11 cellular contexts compared by ENCODE assay signal in the genomic region with DNA sequence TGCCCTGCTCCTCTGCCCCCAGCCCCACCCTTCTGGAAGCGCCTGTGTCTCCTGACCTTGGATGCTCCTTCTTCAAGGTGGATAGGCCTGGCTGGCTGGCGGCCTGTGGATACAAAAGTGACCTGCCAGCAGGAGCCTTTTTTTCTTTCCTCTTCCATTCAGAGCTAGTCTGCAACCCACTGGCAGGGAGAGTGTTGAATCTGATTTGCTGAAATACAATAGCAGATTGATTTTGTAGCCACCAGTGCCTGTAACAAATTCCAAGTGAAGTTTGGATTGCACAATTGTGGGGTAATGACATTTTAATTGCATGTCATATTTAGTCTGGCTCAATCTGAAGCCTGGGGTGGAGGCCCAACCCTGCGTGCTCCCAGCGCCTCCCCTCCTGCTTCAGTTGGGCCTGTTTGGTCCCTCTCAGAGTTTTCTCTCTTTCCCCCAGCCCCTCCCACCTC.
DNase-seq lines count a peak whose midpoint lies in the region; ATAC-seq and TF ChIP-seq lines count a peak whose summit lies in the region.
"Had no signal": no experiment of that assay in that cellular context is flagged by ENCODE, and none has a peak within 500 bp of the region (broad histone marks: within the 10 kb centered on the region; RNA-seq: fewer than 3 reads in every experiment).

No MANE protein-coding gene starts in this region.

- peak overlapping the region; percentile 62 for H3K4me3 Mint-ChIP-seq in neural progenitor cell
- H3K4me3 Mint-ChIP-seq: activated CD8-positive, alpha-beta T cell treated with anti-CD3 and anti-CD28 coated beads for 36 hours had no signal

- H3K27ac ChIP-seq in fibroblast of lung (ENCODE audit: insufficient read depth, low read length) (no peak overlapping the region), neural progenitor cell (no peak overlapping the region)

- H3K9me3 Mint-ChIP-seq in neural progenitor cell = no peaks in the 10 kb centered on the region
- H3K9me3 Mint-ChIP-seq: activated CD8-positive, alpha-beta T cell treated with anti-CD3 and anti-CD28 coated beads for 36 hours had no signal

- H3K4me1 ChIP-seq in fibroblast of lung (ENCODE audit: control insufficient read depth, extremely low read depth, insufficient read depth, low read length) = peaks cover 3% of the 10 kb centered on the region
- peaks cover 16% of the 10 kb centered on the region for H3K4me1 ChIP-seq in neural progenitor cell

- peaks cover 92% of the 10 kb centered on the region for H3K4me1 Mint-ChIP-seq in neural progenitor cell

- H3K79me2 ChIP-seq in fibroblast of lung (ENCODE audit: control insufficient read depth, insufficient read depth, low read length) = no peaks in the 10 kb centered on the region
- H3K79me2 ChIP-seq in neural progenitor cell (ENCODE audit: low read depth) = no peaks in the 10 kb centered on the region

- H3K4me3 ChIP-seq in fibroblast of lung (replicated peaks in 1 of 4; ENCODE audit: control extremely low read depth in 1 of 4, insufficient read depth in 1 of 4, low read depth in 3 of 4, low read length in 4 of 4) (no peak overlapping the region), neural progenitor cell (no peak overlapping the region)

- H3K4me2 ChIP-seq in fibroblast of lung (ENCODE audit: extremely low read depth, insufficient read depth, low read length) (no peak overlapping the region), neural progenitor cell (no peak overlapping the region)

- no peak overlapping the region for H3K27ac Mint-ChIP-seq in neural progenitor cell
- H3K27ac Mint-ChIP-seq: activated CD8-positive, alpha-beta T cell treated with anti-CD3 and anti-CD28 coated beads for 36 hours had no signal

- H3K36me3 ChIP-seq in fibroblast of lung (ENCODE audit: control insufficient read depth, insufficient read depth, low read length) (no peaks in the 10 kb centered on the region), neural progenitor cell (no peaks in the 10 kb centered on the region)

- DNase-seq in GM04504 (ENCODE audit: low read depth) (peak; percentile 32), NCI-H2227 treated with DMSO at 0.1 percent for 48 hours (lab: John Stamatoyannopoulos, UW) (peak; percentile 15), fibroblast of lung (ENCODE audit: low read depth in 2 of 2) (peak; percentile 35 to 75), neural progenitor cell (ENCODE audit: low spot score) (peak; percentile 36), NCI-H128 (lab: John Stamatoyannopoulos, UW; ENCODE audit: unreplicated experiment) (no peak)
- no peak for DNase-seq in stimulated activated CD4-positive, alpha-beta T cell treated with anti-CD3 and anti-CD28 coated beads, Interleukin-1b, Interleukin-23, amount 100 ng/mL, for 48 hours
- DNase-seq in stimulated activated CD4-positive, alpha-beta T cell treated with anti-CD3 and anti-CD28 coated beads, Interleukin-4, amount 100 ng/mL, for 1 hour = no peak
- DNase-seq: activated CD8-positive, alpha-beta T cell treated with anti-CD3 and anti-CD28 coated beads for 36 hours; central memory CD4-positive, alpha-beta T cell; T-helper 9 cell had no signal

- H3K36me3 Mint-ChIP-seq in neural progenitor cell = peaks cover 2% of the 10 kb centered on the region

- TF ChIP-seq CTCF in fibroblast of lung (conservative IDR thresholded peaks at IDR 0.05 in 1 of 2, IDR thresholded peaks at IDR 0.05 in 1 of 2; ENCODE audit: low read depth in 1 of 2, low read length in 2 of 2) = no peak
- TF ChIP-seq CTCF in neural progenitor cell (IDR thresholded peaks at IDR 0.05) = no peak

- no peaks in the 10 kb centered on the region for H3K9me3 ChIP-seq in fibroblast of lung (ENCODE audit: control insufficient read depth, insufficient read depth, low read depth, low read length)
- no peaks in the 10 kb centered on the region for H3K9me3 ChIP-seq in neural progenitor cell (ENCODE audit: low read depth)

- H3K27me3 Mint-ChIP-seq in neural progenitor cell (ENCODE audit: insufficient read depth, low read depth) = peaks cover 35% of the 10 kb centered on the region

- no peak overlapping the region for H3K9ac ChIP-seq in fibroblast of lung (ENCODE audit: insufficient read depth, low read length)
- H3K9ac ChIP-seq in neural progenitor cell = no peak overlapping the region

- H3K27me3 ChIP-seq in fibroblast of lung (ENCODE audit: control insufficient read depth, insufficient read depth, low read length) = no peaks in the 10 kb centered on the region
- H3K27me3 ChIP-seq in neural progenitor cell = peaks cover 29% of the 10 kb centered on the region

- H4K20me1 ChIP-seq in fibroblast of lung (ENCODE audit: control insufficient read depth, extremely low read depth, insufficient read depth, low read length) (no peaks in the 10 kb centered on the region), neural progenitor cell (ENCODE audit: low read depth) (peaks cover 14% of the 10 kb centered on the region)

- H3F3A ChIP-seq in neural progenitor cell (ENCODE audit: low read depth) = no peaks in the 10 kb centered on the region

- H2AFZ ChIP-seq in fibroblast of lung (ENCODE audit: low read length) (no peak overlapping the region), neural progenitor cell (replicated peaks) (no peak overlapping the region)

- ATAC-seq in HG02642 (IDR thresholded peaks at IDR 0.05; ENCODE audit: poor library complexity, unreplicated experiment) = no peak
- ATAC-seq: activated CD8-positive, alpha-beta T cell treated with anti-CD3 and anti-CD28 coated beads for 36 hours had no signal

Comparison
In these comparisons a context has a peak if more than half of its experiments do, and no peak if none do; other contexts are left out.
1. DNase-seq: peak in GM04504 (single experiment), NCI-H2227 treated with DMSO at 0.1 percent for 48 hours (single experiment), fibroblast of lung (2 of 2) and neural progenitor cell (single experiment); none in stimulated activated CD4-positive, alpha-beta T cell treated with anti-CD3 and anti-CD28 coated beads, Interleukin-1b, Interleukin-23, amount 100 ng/mL, for 48 hours (single experiment), NCI-H128 (single experiment) and stimulated activated CD4-positive, alpha-beta T cell treated with anti-CD3 and anti-CD28 coated beads, Interleukin-4, amount 100 ng/mL, for 1 hour (single experiment).